In the genomic region with DNA sequence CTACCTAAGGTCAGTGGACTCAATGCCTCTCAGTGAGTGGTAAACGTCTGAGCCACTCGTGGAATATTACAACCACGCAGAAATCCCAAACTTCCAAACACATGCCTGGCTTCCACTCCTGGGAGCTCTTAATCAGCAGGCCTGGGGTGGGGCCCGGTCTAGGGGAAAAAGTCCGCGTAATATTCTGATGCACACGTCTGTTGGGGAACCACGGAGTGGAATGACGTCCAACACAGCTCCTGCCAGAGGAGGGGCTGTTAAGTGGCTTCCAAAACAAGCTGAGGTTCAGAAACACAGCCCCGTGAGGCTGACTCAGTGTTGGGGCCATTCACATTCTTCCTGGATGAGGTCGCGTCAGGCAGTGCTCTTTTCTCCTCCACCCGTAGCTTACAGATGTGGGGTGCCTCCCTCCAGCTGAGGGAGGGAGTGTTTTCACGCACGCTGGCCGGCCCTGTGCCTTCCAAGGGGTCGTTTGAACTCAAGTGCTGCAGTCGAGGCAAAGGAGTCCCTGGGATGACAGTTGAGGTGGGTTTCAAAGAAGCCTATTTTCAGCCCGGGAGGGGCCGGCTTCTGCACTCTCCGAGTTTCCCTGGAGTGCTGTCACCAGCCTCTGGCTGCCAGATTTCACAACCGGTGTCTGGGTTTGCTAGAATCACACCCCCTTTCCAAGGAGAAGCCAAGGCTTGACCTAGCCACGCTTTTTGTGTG, we compare ENCODE assay signal across 10 cellular contexts.
DNase-seq lines count a peak whose midpoint lies in the region; ATAC-seq and TF ChIP-seq lines count a peak whose summit lies in the region.
"Had no signal": no experiment of that assay in that cellular context is flagged by ENCODE, and none has a peak within 500 bp of the region (broad histone marks: within the 10 kb centered on the region; RNA-seq: fewer than 3 reads in every experiment).

No MANE protein-coding gene starts in this region.

- H3K4me1 ChIP-seq in foreskin keratinocyte = peaks cover 4% of the 10 kb centered on the region
- peaks cover 23 to 27% of the 10 kb centered on the region in 2 experiments for H3K4me1 ChIP-seq in trophoblast cell (ENCODE audit: control insufficient read depth in 1 of 2, insufficient read depth in 2 of 2, low read length in 2 of 2)

- H3K36me3 ChIP-seq in trophoblast cell (ENCODE audit: control insufficient read depth in 1 of 2, insufficient read depth in 2 of 2, low read length in 2 of 2) = no peaks in the 10 kb centered on the region

- peaks cover 27% of the 10 kb centered on the region for H3K79me1 ChIP-seq in trophoblast cell (ENCODE audit: low read length)

- no peak overlapping the region for H3K4me3 ChIP-seq in trophoblast cell (ENCODE audit: low read depth, low read length)

- H3K23ac ChIP-seq in trophoblast cell (ENCODE audit: low read length) = no peak overlapping the region

- H2AFZ ChIP-seq in trophoblast cell (ENCODE audit: insufficient read depth, low read length, poor library complexity) = peak overlapping the region; percentile 50

- no peak overlapping the region for H3K4ac ChIP-seq in trophoblast cell (ENCODE audit: low read depth, low read length)

- H2AK5ac ChIP-seq in trophoblast cell (ENCODE audit: low read length) = peak overlapping the region; percentile 73

- peak; percentile 95 for ATAC-seq in foreskin keratinocyte

- H2BK120ac ChIP-seq in trophoblast cell (ENCODE audit: insufficient read depth, low read length, poor library complexity) = peak overlapping the region; percentile 89

- H4K12ac ChIP-seq in trophoblast cell (ENCODE audit: low read depth, low read length) = no peak overlapping the region

- H3K27ac ChIP-seq in foreskin keratinocyte (peak overlapping the region; percentile 96), trophoblast cell (ENCODE audit: low read depth, low read length) (peak overlapping the region; percentile 82)

- peak overlapping the region; percentile 93 for H2BK5ac ChIP-seq in trophoblast cell (ENCODE audit: low read depth, low read length, poor library complexity)

- H3K14ac ChIP-seq in trophoblast cell (ENCODE audit: low read length) = peak overlapping the region; percentile 69

- no peaks in the 10 kb centered on the region for H3K79me2 ChIP-seq in trophoblast cell (ENCODE audit: control insufficient read depth, insufficient read depth, low read length, poor library complexity)

- peak overlapping the region; percentile 59 for H4K8ac ChIP-seq in trophoblast cell (ENCODE audit: low read depth, low read length)

- peak overlapping the region; percentile 92 for H4K91ac ChIP-seq in trophoblast cell (ENCODE audit: low read depth, low read length)

- H3K9me3 ChIP-seq in trophoblast cell (ENCODE audit: insufficient read depth, low read depth, low read length) = peaks cover 14% of the 10 kb centered on the region

- H2BK12ac ChIP-seq in trophoblast cell (ENCODE audit: low read length) = peak overlapping the region; percentile 85

- H3K18ac ChIP-seq in trophoblast cell (ENCODE audit: low read length) = peak overlapping the region; percentile 23

- no peak overlapping the region for H3K9ac ChIP-seq in trophoblast cell (ENCODE audit: low read length)

- DNase-seq in AG20443 (ENCODE audit: low spot score) = peak; percentile 95
- peak; percentile 91 for DNase-seq in T1000 (lab: John Stamatoyannopoulos, UW)
- DNase-seq in foreskin keratinocyte = peak; percentile 93 to 96
- peak; percentile 84 to 96 for DNase-seq in trophoblast cell
- no peak for DNase-seq in activated CD4-positive, CD25-positive, alpha-beta regulatory T cell (lab: John Stamatoyannopoulos, UW)
- DNase-seq in cerebellar cortex (ENCODE audit: low spot score) = no peak
- no peak for DNase-seq in SHP77 treated with DMSO at 0.1 percent for 48 hours (lab: John Stamatoyannopoulos, UW)
- DNase-seq in DMS79 (lab: John Stamatoyannopoulos, UW) = no peak
- DNase-seq: DMS 273 treated with DMSO at 0.1 percent for 48 hours, NCI-H1694 treated with DMSO at 0.1 percent for 48 hours had no signal

- no CpG with 5 or more reads among the region's 23 CpGs for WGBS in trophoblast cell (ENCODE audit: extremely low coverage, insufficient coverage, insufficient read length)

- TF ChIP-seq CTCF in foreskin keratinocyte (conservative IDR thresholded peaks at IDR 0.05) = peak; percentile 15

- no peak overlapping the region for H3K4me2 ChIP-seq in trophoblast cell (ENCODE audit: low read length)

- H3K27me3 ChIP-seq in foreskin keratinocyte (no peaks in the 10 kb centered on the region), trophoblast cell (ENCODE audit: insufficient read depth, low read length) (no peaks in the 10 kb centered on the region)

Comparison
In these comparisons a context has a peak if more than half of its experiments do, and no peak if none do; other contexts are left out.
1. DNase-seq: peak in AG20443 (single experiment), T1000 (single experiment), foreskin keratinocyte (2 of 2) and trophoblast cell (2 of 2); none in activated CD4-positive, CD25-positive, alpha-beta regulatory T cell (0 of 4), cerebellar cortex (single experiment), SHP77 treated with DMSO at 0.1 percent for 48 hours (single experiment) and DMS79 (single experiment).